In the genomic region with DNA sequence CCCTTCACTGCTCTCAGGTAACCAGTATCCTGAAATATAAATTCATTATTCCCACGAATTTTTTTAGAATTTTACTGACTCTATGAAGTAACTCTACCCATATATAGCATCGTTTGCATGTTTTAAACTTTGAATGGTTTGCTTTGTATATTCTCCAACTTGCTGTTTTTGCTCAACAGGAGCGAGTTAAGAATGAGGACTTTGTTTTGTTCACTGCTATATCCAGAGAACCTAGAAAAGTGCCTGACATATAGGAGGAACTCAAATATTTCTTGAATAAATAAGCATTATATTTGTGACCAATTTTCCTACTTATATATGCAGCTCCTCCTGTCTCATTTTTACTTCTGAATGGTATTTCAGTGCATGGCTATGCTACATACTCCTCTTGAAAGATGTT, we compare ENCODE assay signal across 8 cellular contexts.
"Had no signal": no experiment of that assay in that cellular context is flagged by ENCODE, and none has a peak within 500 bp of the region (broad histone marks: within the 10 kb centered on the region; RNA-seq: fewer than 3 reads in every experiment).

No MANE protein-coding gene starts in this region.

- DNase-seq: GM23248, GOT3, H7, HFFc6, IMR-90, KG1 had no signal

- ATAC-seq: HCT116, K562 had no signal
